In the genomic region with DNA sequence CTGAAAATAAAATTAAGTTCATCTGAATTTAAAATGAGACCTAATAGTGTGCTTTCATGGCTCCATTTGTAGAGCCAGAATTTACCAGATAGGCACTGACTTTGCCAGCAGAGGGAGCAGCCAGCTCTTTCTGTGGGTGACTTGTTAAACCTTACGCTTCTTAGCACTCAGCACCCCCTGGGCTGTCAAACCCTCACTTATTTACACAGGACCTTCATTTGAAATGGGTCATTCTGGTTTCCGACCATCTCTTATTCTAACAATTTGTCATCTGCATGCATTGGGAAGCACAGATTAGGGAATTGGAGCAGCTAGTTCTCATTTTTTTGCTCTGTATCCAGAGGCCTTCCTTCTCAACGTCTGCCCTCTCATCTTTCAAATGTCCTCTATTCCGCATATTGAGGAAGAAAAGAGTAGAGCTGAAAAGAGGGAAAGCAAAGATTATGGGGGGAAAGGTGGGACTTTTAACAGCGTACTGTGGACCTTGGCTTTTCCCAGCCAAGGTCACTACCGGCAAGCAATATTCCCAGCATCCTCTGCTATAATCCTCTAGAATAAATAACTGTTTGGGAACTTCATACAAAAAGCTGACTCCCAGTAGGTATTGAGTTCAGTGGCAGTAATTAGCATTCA, we compare ENCODE assay signal across 8 cellular contexts. TPM values are rescaled to one million over a fixed set of nuclear protein-coding genes. Genes with fewer than 3 reads are reported as not detected.
A peak's percentile ranks its signal among the peaks of the same experiment; 100 is the strongest.
DNase-seq lines count a peak whose midpoint lies in the region; ATAC-seq and TF ChIP-seq lines count a peak whose summit lies in the region.

No MANE protein-coding gene starts in this region.

- H3K9ac ChIP-seq in liver (ENCODE audit: low read depth in 1 of 2, low read length in 2 of 2), result no peak overlapping the region

- POLR2A ChIA-PET in activated B cell treated with CpG ODN at 0.5 μM for 24 hours (lab: Charles Lee), result no interaction called here

- H3K4me3 Mint-ChIP-seq in activated B cell treated with CpG ODN at 0.5 μM for 24 hours (peak overlapping the region; percentile 4), chondrocyte (ENCODE audit: unreplicated experiment) (no peak overlapping the region)

- 39% methylated on average over 6 of the region's 6 CpGs for WGBS in liver

- H3K27me3 ChIP-seq in GM06990 (replicated peaks; ENCODE audit: control insufficient read depth, insufficient read depth, low read length) (no peaks in the 10 kb centered on the region; the same call in 1 of the 2 replicates), liver (ENCODE audit: control insufficient read depth in 4 of 4, insufficient read depth in 4 of 4, low read length in 3 of 4) (no peaks in the 10 kb centered on the region)

- peak; percentile 73 to 80 for TF ChIP-seq RAD21 in liver (IDR thresholded peaks at IDR 0.05)

- H3K4me3 ChIP-seq in GM06990 (replicated peaks; ENCODE audit: low read depth, low read length) (no peak overlapping the region), liver (ENCODE audit: low read depth in 1 of 3, low read length in 3 of 3) (no peak overlapping the region)

- H3K36me3 Mint-ChIP-seq in activated B cell treated with CpG ODN at 0.5 μM for 24 hours (ENCODE audit: low read depth), result no peaks in the 10 kb centered on the region
- no peaks in the 10 kb centered on the region for H3K36me3 Mint-ChIP-seq in chondrocyte (ENCODE audit: low read depth)

- H3K27ac ChIP-seq in liver (ENCODE audit: low read depth in 1 of 2, low read length in 2 of 2), result no peak overlapping the region

- CTCF ChIA-PET in activated B cell treated with CpG ODN at 0.5 μM for 24 hours (lab: Charles Lee), result interaction anchor here (0.9 to 2.4 kb wide), 3 partner anchors 32 to 39 kb away, joined by 3 to 14 read pairs (median 4); no protein-coding TSS in a partner anchor

- H3K36me3 ChIP-seq in GM06990 (ENCODE audit: control insufficient read depth, insufficient read depth, low read length) (no peaks in the 10 kb centered on the region), liver (ENCODE audit: control insufficient read depth in 4 of 4, insufficient read depth in 3 of 4, low read depth in 1 of 4, low read length in 3 of 4) (no peaks in the 10 kb centered on the region)

- peaks cover 0 to 20% (median 8%) of the 10 kb centered on the region in 4 donors for H3K4me1 ChIP-seq in liver (ENCODE audit: control insufficient read depth in 4 of 4, insufficient read depth in 4 of 4, low read length in 3 of 4)

- no peak for DNase-seq in GM06990 (ENCODE audit: extremely low read depth, insufficient read length)
- peak; percentile 5 for DNase-seq in NCI-H1092 (lab: John Stamatoyannopoulos, UW)
- DNase-seq in activated B cell treated with CpG ODN at 0.5 μM for 24 hours, result peak; percentile 17
- no peak for DNase-seq in chondrocyte (ENCODE audit: low spot score)
- peak; percentile 37 for DNase-seq in stimulated activated CD8-positive, alpha-beta memory T cell treated with anti-CD3 and anti-CD28 coated beads, Interleukin-15, amount 100 ng/mL, for 1 hour (ENCODE audit: low read depth)

- H3K27me3 Mint-ChIP-seq in activated B cell treated with CpG ODN at 0.5 μM for 24 hours, result no peaks in the 10 kb centered on the region
- peaks cover 11% of the 10 kb centered on the region for H3K27me3 Mint-ChIP-seq in chondrocyte (ENCODE audit: low read depth)

- TF ChIP-seq CTCF in GM06990 (IDR thresholded peaks at IDR 0.05; ENCODE audit: insufficient read depth, low read length, poor library complexity, severe bottlenecking) (peak; percentile 82), activated B cell treated with CpG ODN at 0.5 μM for 24 hours (IDR thresholded peaks at IDR 0.05) (peak; percentile 55), chondrocyte (IDR thresholded peaks at IDR 0.05) (peak; percentile 83), liver (IDR thresholded peaks at IDR 0.05; ENCODE audit: low read depth, low read length, missing input control) (peak; percentile 59)

- no peaks in the 10 kb centered on the region for H3K9me3 ChIP-seq in liver (ENCODE audit: control insufficient read depth in 4 of 4, low read length in 3 of 4)

- H3K4me1 Mint-ChIP-seq in activated B cell treated with CpG ODN at 0.5 μM for 24 hours (peaks cover 21% of the 10 kb centered on the region), chondrocyte (ENCODE audit: low read depth) (peaks cover 6% of the 10 kb centered on the region)

- intact Hi-C loops in activated B cell treated with CpG ODN at 0.5 μM for 24 hours (cut with micrococcal nuclease), result loop anchor here (1.0 kb wide), 1 partner anchor 38 kb away; no protein-coding TSS in a partner anchor

- no peaks in the 10 kb centered on the region for H3K9me3 Mint-ChIP-seq in activated B cell treated with CpG ODN at 0.5 μM for 24 hours
- H3K9me3 Mint-ChIP-seq in chondrocyte (ENCODE audit: low read depth), result no peaks in the 10 kb centered on the region

- ATAC-seq in activated B cell treated with CpG ODN at 0.5 μM for 24 hours (ENCODE audit: low read depth) (peak; percentile 56), HG03139 (IDR thresholded peaks at IDR 0.05; ENCODE audit: unreplicated experiment) (no peak), HG02798 (IDR thresholded peaks at IDR 0.05; ENCODE audit: poor library complexity, unreplicated experiment) (no peak)

- H3K27ac Mint-ChIP-seq in activated B cell treated with CpG ODN at 0.5 μM for 24 hours (no peak overlapping the region), chondrocyte (ENCODE audit: unreplicated experiment) (no peak overlapping the region)

TF ChIP-seq in liver, 16 proteins besides CTCF, POLR2A, EP300 and RAD21:
- TF ChIP-seq SP1 (IDR thresholded peaks at IDR 0.05), result no peak
- no peak for TF ChIP-seq REST (IDR thresholded peaks at IDR 0.05)
- no peak for TF ChIP-seq NR2F2 (IDR thresholded peaks at IDR 0.05)
- TF ChIP-seq HNF4A (conservative IDR thresholded peaks at IDR 0.05), result peak; percentile 41 to 58

RNA-seq across cellular contexts. Expression of gene ASRGL1, which starts 3.1 kb away (rescaled TPM):
- total RNA-seq in activated B cell treated with CpG ODN at 0.5 μM for 24 hours (0.98 and 1.3 TPM in 2 replicates), chondrocyte (3.5 to 6.2 TPM (median 6.0 TPM) in 3 replicates), liver (10 to 100 TPM in 1 of 2 donors, 1 to 10 TPM in 1; 3.7 to 15.2 TPM)
- polyA plus RNA-seq in liver, result 10 to 100 TPM in 1 of 2 donors, 1 to 10 TPM in 1; 4.4 to 11.9 TPM

RNA-seq across cellular contexts. Expression of gene SCGB1D4, which starts 41.5 kb away (rescaled TPM):
- total RNA-seq in activated B cell treated with CpG ODN at 0.5 μM for 24 hours (not detected in 2 replicates), chondrocyte (not detected in 3 replicates), liver (not detected)
- polyA plus RNA-seq in liver, result not detected

Comparison
In these comparisons a context has a peak if more than half of its experiments do, and no peak if none do; other contexts are left out.
1. DNase-seq: peak in NCI-H1092 (single experiment), activated B cell treated with CpG ODN at 0.5 μM for 24 hours (single experiment) and stimulated activated CD8-positive, alpha-beta memory T cell treated with anti-CD3 and anti-CD28 coated beads, Interleukin-15, amount 100 ng/mL, for 1 hour (single experiment); none in GM06990 (single experiment) and chondrocyte (single experiment).
2. Peak in every context shown above with its lines, with median percentiles within 50 percentile points of each other: CTCF ChIP-seq.